ENCODE assay signal across 1 cellular context in the genomic region with DNA sequence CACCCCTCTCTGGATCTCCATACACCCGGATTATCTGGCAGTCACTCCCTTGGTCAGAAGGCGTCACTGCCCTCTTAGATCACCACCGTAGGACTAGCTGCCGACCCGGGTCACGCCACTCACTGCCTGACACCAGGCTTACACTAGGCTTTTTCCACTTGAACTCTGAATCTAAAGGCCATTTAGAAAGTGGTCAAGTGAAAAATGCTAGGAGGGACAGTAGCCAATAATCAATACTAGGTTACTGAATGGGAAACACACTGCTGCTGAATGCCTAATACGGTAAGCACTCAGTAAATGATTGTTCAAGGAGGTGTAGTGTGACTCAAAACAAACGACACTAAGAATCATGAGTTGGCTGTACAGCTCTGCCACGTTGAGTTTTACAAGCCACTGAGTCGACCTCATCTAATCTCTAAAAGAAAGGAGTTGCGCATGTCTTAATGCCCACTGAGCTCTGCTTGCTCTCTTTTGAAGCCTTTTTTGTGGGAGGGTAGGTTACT.
TF ChIP-seq lines count a peak whose summit lies in the region.

No MANE protein-coding gene starts in this region.

TF ChIP-seq in IMR-90, 13 proteins besides CTCF, POLR2A, EP300 and RAD21 (continued from another document):
- TF ChIP-seq NFE2L2 (IDR thresholded peaks at IDR 0.05; ENCODE audit: low read depth, low read length) (no peak), FOS (IDR thresholded peaks at IDR 0.05; ENCODE audit: low read depth, low read length) (no peak), MXI1 (IDR thresholded peaks at IDR 0.05; ENCODE audit: borderline replicate concordance, low read depth, low read length) (no peak), BHLHE40 (IDR thresholded peaks at IDR 0.05; ENCODE audit: low read depth, low read length) (no peak)
